21 cellular contexts compared by ENCODE assay signal in the genomic region with DNA sequence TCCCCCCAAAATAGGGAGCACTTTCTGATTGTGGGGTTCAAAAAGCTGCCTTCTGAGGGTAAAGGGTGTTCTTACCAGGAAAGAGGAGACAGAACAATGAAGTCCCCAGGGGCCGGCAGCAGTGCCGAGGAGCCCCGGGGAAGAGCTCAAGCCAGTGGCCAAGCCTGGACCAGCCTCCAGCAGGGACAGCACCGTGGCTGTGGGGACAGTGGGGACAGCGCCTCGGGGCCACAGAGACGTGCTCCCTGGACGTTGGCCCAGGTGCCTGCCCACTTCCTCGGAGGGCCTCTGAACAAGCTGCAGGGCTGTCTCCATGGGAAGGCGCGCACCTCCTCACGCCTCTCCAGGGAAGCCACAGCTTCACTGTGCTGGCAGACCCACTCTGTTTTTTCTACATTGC.
A peak's percentile ranks its signal among the peaks of the same experiment; 100 is the strongest.
DNase-seq lines count a peak whose midpoint lies in the region; ATAC-seq, FAIRE-seq and TF ChIP-seq lines count a peak whose summit lies in the region.
"Had no signal": no experiment of that assay in that cellular context is flagged by ENCODE, and none has a peak within 500 bp of the region (broad histone marks: within the 10 kb centered on the region; RNA-seq: fewer than 3 reads in every experiment).

No MANE protein-coding gene starts in this region.

- H2BK20ac ChIP-seq in H1 (ENCODE audit: low read length): no peak overlapping the region

- no peak overlapping the region; the same call in 1 of the 2 replicates for H4K8ac ChIP-seq in H1 (ENCODE audit: extremely low read depth, insufficient read depth, low read length)

- POLR2A ChIA-PET in H1 (lab: Charles Lee; ENCODE audit: partially characterized antibody): interaction anchor here (0.6 kb wide), 1 partner anchor 349 kb away, joined by 3 read pairs; no protein-coding TSS in a partner anchor

- H3K4me3 ChIP-seq in left ventricle myocardium inferior (no peak overlapping the region), H1 (ENCODE audit: extremely low read depth in 1 of 4, insufficient read depth in 2 of 4, low read depth in 3 of 4, low read length in 4 of 4) (no peak overlapping the region), aorta (ENCODE audit: low read length in 2 of 2) (no peak overlapping the region)
- H3K4me3 ChIP-seq: GM23338, SK-N-MC had no signal

- H3K36me3 Mint-ChIP-seq in osteocyte (ENCODE audit: unreplicated experiment): no peaks in the 10 kb centered on the region
- H3K36me3 Mint-ChIP-seq: CD4-positive, alpha-beta memory T cell had no signal

- CTCF ChIA-PET in H1 (lab: Charles Lee; ENCODE audit: partially characterized antibody): no interaction called here

- H4K91ac ChIP-seq in H1 (replicated peaks; ENCODE audit: insufficient read length, low read length): no peak overlapping the region

- no peak overlapping the region for H2BK120ac ChIP-seq in H1 (replicated peaks; ENCODE audit: low read depth, low read length)

- H4K5ac ChIP-seq in H1 (ENCODE audit: insufficient read length, low read depth, low read length): no peak overlapping the region

- intact Hi-C loops in cardiac septum (cut with DNase I) (no loop called here), left ventricle myocardium inferior (cut with micrococcal nuclease) (no loop called here), aorta (cut with DNase I) (no loop called here)

- H2BK5ac ChIP-seq in H1 (ENCODE audit: low read depth, low read length): peak overlapping the region; percentile 2; the same call in 1 of the 2 replicates

- no peak overlapping the region for H3K4me3 Mint-ChIP-seq in osteocyte (ENCODE audit: unreplicated experiment)
- H3K4me3 Mint-ChIP-seq: B cell; CD4-positive, alpha-beta memory T cell; GM23338; HFFc6 had no signal

- H3K9me3 ChIP-seq in left ventricle myocardium inferior (replicated peaks) (no peaks in the 10 kb centered on the region), H1 (ENCODE audit: insufficient read depth in 2 of 2, low read depth in 1 of 2, low read length in 1 of 2) (peaks cover 8 to 66% of the 10 kb centered on the region in 2 experiments; a peak in 3 of 4 replicates), aorta (ENCODE audit: control insufficient read depth, low read length) (no peaks in the 10 kb centered on the region)

- no peak overlapping the region for H2AK5ac ChIP-seq in H1 (ENCODE audit: low read depth, low read length)

- no peak for TF ChIP-seq POLR2A in H1 (IDR thresholded peaks at IDR 0.05; ENCODE audit: control extremely low read depth in 1 of 2, low read depth in 2 of 2, low read length in 2 of 2)

- no peak overlapping the region for H3K14ac ChIP-seq in H1 (ENCODE audit: insufficient read length)

- H2BK12ac ChIP-seq in H1 (ENCODE audit: low read depth, low read length): no peak overlapping the region

- H3K18ac ChIP-seq in H1 (ENCODE audit: extremely low read depth, low read length): no peak overlapping the region; the same call in 1 of the 2 replicates

- H3K4me1 ChIP-seq in left ventricle myocardium inferior: no peaks in the 10 kb centered on the region
- peaks cover 0 to 8% (median 0%) of the 10 kb centered on the region in 4 experiments; a peak in 4 of 7 replicates for H3K4me1 ChIP-seq in H1 (replicated peaks in 1 of 4; ENCODE audit: control insufficient read depth in 3 of 4, insufficient read depth in 4 of 4, low read length in 3 of 4)
- no peaks in the 10 kb centered on the region for H3K4me1 ChIP-seq in aorta (ENCODE audit: control insufficient read depth in 1 of 2, insufficient read depth in 2 of 2, low read length in 2 of 2)

- WGBS in H1 (ENCODE audit: extremely low coverage in 1 of 2, insufficient coverage in 1 of 2, insufficient read length in 1 of 2, insufficient replicate concordance in 2 of 2, low coverage in 1 of 2, low lambda C conversion rate in 2 of 2, missing lambda C conversion rate in 1 of 2), 2 experiments: 76% methylated on average over 12 of the region's 12 CpGs; no CpG with 5 or more reads in 1 of the 2 experiments
- 71 to 76% methylated on average over 12 of the region's 12 CpGs for WGBS in aorta, 2 donors

- H3K4me2 ChIP-seq in H1 (ENCODE audit: insufficient read depth in 1 of 2, low read depth in 2 of 2, low read length in 2 of 2): no peak overlapping the region; a peak in 1 of 4 replicates
- H3K4me2 ChIP-seq: GM23338 had no signal

- no peak overlapping the region for H3K27ac ChIP-seq in left ventricle myocardium inferior (replicated peaks)
- H3K27ac ChIP-seq in H1 (ENCODE audit: low read depth, low read length): no peak overlapping the region
- H3K27ac ChIP-seq in aorta (ENCODE audit: low read depth in 1 of 2, low read length in 2 of 2): no peak overlapping the region
- H3K27ac ChIP-seq: SK-N-MC had no signal

- ATAC-seq in aorta (ENCODE audit: low FRiP score): no peak
- no peak for ATAC-seq in HG03378 (IDR thresholded peaks at IDR 0.05; ENCODE audit: unreplicated experiment)
- no peak for ATAC-seq in GM21423 (IDR thresholded peaks at IDR 0.05; ENCODE audit: unreplicated experiment)
- ATAC-seq in GM18868 (IDR thresholded peaks at IDR 0.05; ENCODE audit: unreplicated experiment): no peak
- ATAC-seq: GM23338, PC-3 had no signal

- H2BK15ac ChIP-seq in H1 (ENCODE audit: low read length): no peak overlapping the region

- H4K20me1 ChIP-seq in H1 (replicated peaks in 1 of 2; ENCODE audit: control insufficient read depth in 1 of 2, insufficient read depth in 2 of 2, low read length in 2 of 2): no peaks in the 10 kb centered on the region

- H3K79me1 ChIP-seq in H1 (ENCODE audit: low read depth, low read length): no peaks in the 10 kb centered on the region

- H3K4ac ChIP-seq in H1 (replicated peaks; ENCODE audit: insufficient read length, low read depth, low read length): no peak overlapping the region

- H3K27ac Mint-ChIP-seq in osteocyte (ENCODE audit: unreplicated experiment): no peak overlapping the region
- H3K27ac Mint-ChIP-seq: B cell; CD4-positive, alpha-beta memory T cell; GM23338; HFFc6 had no signal

- H3K79me2 ChIP-seq in H1 (ENCODE audit: control insufficient read depth in 1 of 2, insufficient read depth in 2 of 2, low read length in 2 of 2): no peaks in the 10 kb centered on the region

- no peak for FAIRE-seq in H1 (lab: Jason Lieb, UNC)
- FAIRE-seq: G401.6, GM12892 had no signal

- H3K36me3 ChIP-seq in left ventricle myocardium inferior: no peaks in the 10 kb centered on the region
- H3K36me3 ChIP-seq in H1 (ENCODE audit: control insufficient read depth in 2 of 4, insufficient read depth in 4 of 4, low read length in 3 of 4): no peaks in the 10 kb centered on the region
- no peaks in the 10 kb centered on the region for H3K36me3 ChIP-seq in aorta (ENCODE audit: control insufficient read depth in 1 of 2, insufficient read depth in 2 of 2, low read length in 1 of 2)

- DNase-seq in cardiac septum (ENCODE audit: low spot score) (peak; percentile 74), left ventricle myocardium inferior (no peak), H1 (ENCODE audit: low read depth in 1 of 2, low spot score in 2 of 2) (no peak), osteocyte (ENCODE audit: extremely low spot score, unreplicated experiment) (peak; percentile 83), aorta (peak; percentile 16 to 47)
- DNase-seq: CD4-positive, alpha-beta memory T cell; DMS79 treated with DMSO at 0.1 percent for 48 hours; HFFc6; Karpas-422; NCI-H1417; NCI-H2081; NCI-H446; PC-3 had no signal

- H3K27me3 ChIP-seq in left ventricle myocardium inferior (ENCODE audit: low read depth): peaks cover 24% of the 10 kb centered on the region
- H3K27me3 ChIP-seq in H1 (replicated peaks in 1 of 4; ENCODE audit: control insufficient read depth in 3 of 4, extremely low read depth in 1 of 4, insufficient read depth in 3 of 4, low read length in 3 of 4): no peaks in the 10 kb centered on the region
- no peaks in the 10 kb centered on the region for H3K27me3 ChIP-seq in aorta (ENCODE audit: control insufficient read depth in 1 of 2, insufficient read depth in 2 of 2, low read length in 1 of 2)

- H3K56ac ChIP-seq in H1 (replicated peaks; ENCODE audit: insufficient read length, low read depth, low read length): no peak overlapping the region

- no peaks in the 10 kb centered on the region for H3K4me1 Mint-ChIP-seq in osteocyte (ENCODE audit: unreplicated experiment)
- H3K4me1 Mint-ChIP-seq: B cell; CD4-positive, alpha-beta memory T cell; GM23338 had no signal

- H3K23ac ChIP-seq in H1 (ENCODE audit: insufficient read length): no peak overlapping the region

- TF ChIP-seq CTCF in left ventricle myocardium inferior (IDR thresholded peaks at IDR 0.05; ENCODE audit: borderline replicate concordance) (no peak), H1 (IDR thresholded peaks at IDR 0.05; ENCODE audit: control extremely low read depth in 1 of 3, insufficient read depth in 1 of 3, low read depth in 1 of 3, low read length in 3 of 3) (no peak), osteocyte (IDR thresholded peaks at IDR 0.05) (no peak)

- no peak overlapping the region for H2AFZ ChIP-seq in H1 (ENCODE audit: low read length)
- H2AFZ ChIP-seq: GM23338 had no signal

- H3K9ac ChIP-seq in H1 (replicated peaks in 1 of 4; ENCODE audit: extremely low read depth in 1 of 4, low read depth in 3 of 4, low read length in 3 of 4): no peak overlapping the region

- H3K27me3 Mint-ChIP-seq in osteocyte (ENCODE audit: unreplicated experiment): no peaks in the 10 kb centered on the region
- H3K27me3 Mint-ChIP-seq: B cell; CD4-positive, alpha-beta memory T cell had no signal

- peaks cover 6% of the 10 kb centered on the region for H3K9me3 Mint-ChIP-seq in osteocyte (ENCODE audit: unreplicated experiment)
- H3K9me3 Mint-ChIP-seq: CD4-positive, alpha-beta memory T cell had no signal

- no peak for TF ChIP-seq EP300 in H1 (IDR thresholded peaks at IDR 0.05; ENCODE audit: borderline replicate concordance in 1 of 2, low read depth in 2 of 2, low read length in 2 of 2)

- no peak for TF ChIP-seq RAD21 in H1 (IDR thresholded peaks at IDR 0.05 in 1 of 2, conservative IDR thresholded peaks at IDR 0.05 in 1 of 2; ENCODE audit: low read depth in 2 of 2, low read length in 2 of 2)

- H3K23me2 ChIP-seq in H1 (ENCODE audit: low read depth, low read length): no peaks in the 10 kb centered on the region

TF ChIP-seq in H1, 55 proteins besides CTCF, POLR2A, EP300 and RAD21:
- no peak for TF ChIP-seq ASH2L (IDR thresholded peaks at IDR 0.05; ENCODE audit: low read length)
- no peak for TF ChIP-seq SRF (IDR thresholded peaks at IDR 0.05; ENCODE audit: low read depth, low read length)
TF ChIP-seq in H1: peak in this region for 0.

Comparison
In these comparisons a context has a peak if more than half of its experiments do, and no peak if none do; other contexts are left out.
1. DNase-seq: peak in cardiac septum (single experiment), osteocyte (single experiment) and aorta (2 of 2); none in left ventricle myocardium inferior (single experiment) and H1 (0 of 2).